In genomic region chr1:47181095-47181954, GRCh38 we compare ENCODE assay signal across 2 cellular contexts.
TF ChIP-seq lines count a peak whose summit lies in the region.

No MANE protein-coding gene starts in this region.

TF ChIP-seq in H1, 55 proteins besides CTCF, POLR2A, EP300 and RAD21:
- TF ChIP-seq JUN (IDR thresholded peaks at IDR 0.05; ENCODE audit: low read depth, low read length) (no peak), TEAD4 (IDR thresholded peaks at IDR 0.05; ENCODE audit: low read depth, low read length) (no peak), EZH2 (IDR thresholded peaks at IDR 0.05; ENCODE audit: low read depth, low read length, severe bottlenecking) (no peak), CEBPB (IDR thresholded peaks at IDR 0.05; ENCODE audit: low read depth, low read length) (no peak), ATF3 (IDR thresholded peaks at IDR 0.05; ENCODE audit: insufficient read depth, low read depth, low read length) (no peak), MAX (IDR thresholded peaks at IDR 0.05) (no peak)

TF ChIP-seq in HepG2, 621 proteins besides CTCF, POLR2A, EP300 and RAD21:
- no peak for TF ChIP-seq HMGXB3 (CRISPR knock-in tag; IDR thresholded peaks at IDR 0.05; ENCODE audit: borderline replicate concordance)
- peak; percentile 31 for TF ChIP-seq ZNF687 (CRISPR knock-in tag; IDR thresholded peaks at IDR 0.05)
